19 cellular contexts compared by ENCODE assay signal in genomic region chr4:3419836-3420605, GRCh38. TPM values are rescaled to one million over a fixed set of nuclear protein-coding genes. Genes with fewer than 3 reads are reported as not detected.
"Had no signal": no experiment of that assay in that cellular context is flagged by ENCODE, and none has a peak within 500 bp of the region (broad histone marks: within the 10 kb centered on the region; RNA-seq: fewer than 3 reads in every experiment).

No MANE protein-coding gene starts in this region.

- H3K4me1 Mint-ChIP-seq: activated CD4-positive, alpha-beta T cell treated with anti-CD3 and anti-CD28 coated beads for 36 hours; stimulated activated naive CD8-positive, alpha-beta T cell treated with anti-CD3 and anti-CD28 coated beads, Interleukin-15, amount 100 ng/mL, for 72 hours had no signal

- H3K36me3 Mint-ChIP-seq: activated naive CD4-positive, alpha-beta T cell treated with anti-CD3 and anti-CD28 coated beads, Interleukin-2, amount 50 U/mL, for 72 hours had no signal

- H3K4me3 ChIP-seq: cardiac muscle cell, dorsolateral prefrontal cortex, skin epidermis had no signal

- ATAC-seq: activated CD4-positive, alpha-beta T cell treated with anti-CD3 and anti-CD28 coated beads for 36 hours; naive thymus-derived CD8-positive, alpha-beta T cell; stimulated activated naive CD8-positive, alpha-beta T cell treated with anti-CD3 and anti-CD28 coated beads, Interleukin-15, amount 100 ng/mL, for 72 hours; T-helper 17 cell had no signal

- H3K9me3 Mint-ChIP-seq: activated naive CD4-positive, alpha-beta T cell treated with anti-CD3 and anti-CD28 coated beads, Interleukin-2, amount 50 U/mL, for 72 hours; naive thymus-derived CD8-positive, alpha-beta T cell; stimulated activated naive CD8-positive, alpha-beta T cell treated with anti-CD3 and anti-CD28 coated beads, Interleukin-15, amount 100 ng/mL, for 72 hours had no signal

- H3K4me3 Mint-ChIP-seq: activated CD4-positive, alpha-beta T cell treated with anti-CD3 and anti-CD28 coated beads for 36 hours; naive thymus-derived CD8-positive, alpha-beta T cell; stimulated activated naive CD8-positive, alpha-beta T cell treated with anti-CD3 and anti-CD28 coated beads, Interleukin-15, amount 100 ng/mL, for 72 hours; T-helper 17 cell had no signal

- H3K27me3 Mint-ChIP-seq: activated CD4-positive, alpha-beta T cell treated with anti-CD3 and anti-CD28 coated beads for 36 hours; naive thymus-derived CD8-positive, alpha-beta T cell; stimulated activated naive CD8-positive, alpha-beta T cell treated with anti-CD3 and anti-CD28 coated beads, Interleukin-15, amount 100 ng/mL, for 72 hours; T-helper 17 cell had no signal

- H3K27ac Mint-ChIP-seq: activated CD4-positive, alpha-beta T cell treated with anti-CD3 and anti-CD28 coated beads for 36 hours; activated naive CD4-positive, alpha-beta T cell treated with anti-CD3 and anti-CD28 coated beads, Interleukin-2, amount 50 U/mL, for 72 hours; naive thymus-derived CD8-positive, alpha-beta T cell; stimulated activated naive CD8-positive, alpha-beta T cell treated with anti-CD3 and anti-CD28 coated beads, Interleukin-15, amount 100 ng/mL, for 72 hours; T-helper 17 cell had no signal

- H3K27ac ChIP-seq: cardiac muscle cell, dorsolateral prefrontal cortex, skin epidermis, VCaP had no signal

- DNase-seq: activated CD4-positive, alpha-beta T cell treated with anti-CD3 and anti-CD28 coated beads for 36 hours; activated CD4-positive, alpha-beta T cell treated with anti-CD3 and anti-CD28 coated beads, Interleukin-2, amount 50 U/mL, for 48 hours; activated gamma-delta T cell treated with Interleukin-2 at 50 U/mL for 16 hours; erythroblast; foreskin melanocyte; retina; stimulated activated CD4-positive, alpha-beta T cell treated with anti-CD3 and anti-CD28 coated beads, Interleukin-15, amount 100 ng/mL, for 24 hours; stimulated activated CD4-positive, alpha-beta T cell treated with anti-CD3 and anti-CD28 coated beads, Interleukin-4, amount 100 ng/mL, for 1 hour; stimulated activated naive CD8-positive, alpha-beta T cell treated with anti-CD3 and anti-CD28 coated beads, Interleukin-15, amount 100 ng/mL, for 72 hours; T-helper 17 cell; trophoblast cell had no signal

- H3K27me3 ChIP-seq: cardiac muscle cell, dorsolateral prefrontal cortex had no signal

RNA-seq across cellular contexts. Expression of gene HGFAC, which starts 21.7 kb away (rescaled TPM):
- total RNA-seq: activated CD4-positive, alpha-beta T cell treated with anti-CD3 and anti-CD28 coated beads for 36 hours; activated naive CD4-positive, alpha-beta T cell treated with anti-CD3 and anti-CD28 coated beads, Interleukin-2, amount 50 U/mL, for 72 hours; kidney epithelial cell; mesenteric fat pad; naive thymus-derived CD8-positive, alpha-beta T cell; T-helper 17 cell had no signal
- polyA plus RNA-seq: naive thymus-derived CD8-positive, alpha-beta T cell had no signal

RNA-seq across cellular contexts. Expression of gene DOK7, which starts 43.1 kb away (rescaled TPM):
- total RNA-seq: activated CD4-positive, alpha-beta T cell treated with anti-CD3 and anti-CD28 coated beads for 36 hours; activated naive CD4-positive, alpha-beta T cell treated with anti-CD3 and anti-CD28 coated beads, Interleukin-2, amount 50 U/mL, for 72 hours; mesenteric fat pad; naive thymus-derived CD8-positive, alpha-beta T cell; T-helper 17 cell had no signal
